ENCODE assay signal across 24 cellular contexts in genomic region chr13:99039718-99040280, GRCh38.
"Had no signal": no experiment of that assay in that cellular context is flagged by ENCODE, and none has a peak within 500 bp of the region (broad histone marks: within the 10 kb centered on the region; RNA-seq: fewer than 3 reads in every experiment).

No MANE protein-coding gene starts in this region.

- H3K27me3 ChIP-seq: brain microvascular endothelial cell, cardiac muscle cell, Peyer's patch, SJCRH30 had no signal

- H3K4me1 ChIP-seq: Peyer's patch, SJCRH30 had no signal

- H3K36me3 ChIP-seq: brain microvascular endothelial cell, cardiac muscle cell, Peyer's patch, SJCRH30 had no signal

- H3K4me3 ChIP-seq: cardiac muscle cell, Peyer's patch, SJCRH30 had no signal

- H3K4me1 Mint-ChIP-seq: WTC11 had no signal

- H3K9me2 ChIP-seq: SK-N-SH had no signal

- H3K9ac ChIP-seq: SK-N-SH had no signal

- DNase-seq: activated CD4-positive, alpha-beta T cell treated with anti-CD3 and anti-CD28 coated beads for 48 hours; activated CD4-positive, alpha-beta T cell treated with anti-CD3 and anti-CD28 coated beads, Interleukin-2, amount 50 U/mL, for 4 hours; activated CD4-positive, CD25-positive, alpha-beta regulatory T cell treated with anti-CD3 and anti-CD28 coated beads, Interleukin-2, amount 50 U/mL, for 72 hours; activated CD8-positive, alpha-beta memory T cell treated with anti-CD3 and anti-CD28 coated beads, Interleukin-2, amount 50 U/mL, for 48 hours; activated CD8-positive, alpha-beta T cell treated with anti-CD3 and anti-CD28 coated beads, Interleukin-2, amount 10 ng/mL, durations not matched to agents 7 days and 5 days; activated naive CD4-positive, alpha-beta T cell; activated T-cell treated with anti-CD3 and anti-CD28 coated beads, Interleukin-2, amount 50 U/mL, for 1 hour; brain microvascular endothelial cell; KG1; NCI-H1092; NCI-H1930; NCI-H2107; NCI-H2171 treated with DMSO at 0.1 percent for 48 hours; NCI-H226; NCI-H82; OCI-M1; Peyer's patch; Right ventricle myocardium superior; SJCRH30; SK-N-SH had no signal

- H3K9me3 ChIP-seq: SJCRH30, SK-N-SH had no signal

- H3K27ac Mint-ChIP-seq: activated CD8-positive, alpha-beta T cell treated with anti-CD3 and anti-CD28 coated beads, Interleukin-2, amount 10 ng/mL, durations not matched to agents 7 days and 5 days; WTC11 had no signal

- H3K4me2 ChIP-seq: SK-N-SH had no signal

- ATAC-seq: activated CD8-positive, alpha-beta T cell treated with anti-CD3 and anti-CD28 coated beads, Interleukin-2, amount 10 ng/mL, durations not matched to agents 7 days and 5 days; activated naive CD4-positive, alpha-beta T cell treated with anti-CD3 and anti-CD28 coated beads, Interleukin-2, amount 50 U/mL, for 72 hours; WTC11 had no signal

- H3K4me3 Mint-ChIP-seq: activated CD8-positive, alpha-beta T cell treated with anti-CD3 and anti-CD28 coated beads, Interleukin-2, amount 10 ng/mL, durations not matched to agents 7 days and 5 days; WTC11 had no signal

- H3K27ac ChIP-seq: brain microvascular endothelial cell, cardiac muscle cell, Peyer's patch, RWPE1, SJCRH30 had no signal

- H3K36me3 Mint-ChIP-seq: WTC11 had no signal
